ENCODE assay signal across 1 cellular context in genomic region chr6:165674155-165675029, GRCh38.
TF ChIP-seq lines count a peak whose summit lies in the region.

No MANE protein-coding gene starts in this region.

TF ChIP-seq in IMR-90, 13 proteins besides CTCF, POLR2A, EP300 and RAD21 (continued from another document):
- TF ChIP-seq CHD1 (IDR thresholded peaks at IDR 0.05; ENCODE audit: low read depth, low read length) (no peak), MAFK (IDR thresholded peaks at IDR 0.05; ENCODE audit: low read depth, low read length) (no peak)
